Comparison of ENCODE assay signal across 8 cellular contexts in genomic region chrX:20265726-20266681, GRCh38. TPM values are rescaled to one million over a fixed set of nuclear protein-coding genes. Genes with fewer than 3 reads are reported as not detected.
DNase-seq lines count a peak whose midpoint lies in the region; ATAC-seq and TF ChIP-seq lines count a peak whose summit lies in the region.

No MANE protein-coding gene starts in this region.

- no peak for TF ChIP-seq POLR2A in suprapubic skin (IDR thresholded peaks at IDR 0.05)

- peaks cover 0 to 34% (median 16%) of the 10 kb centered on the region in 11 experiments; a peak in 17 of 22 replicates for H3K9me3 ChIP-seq in BLaER1 treated with 17β-estradiol and CSF1 and Interleukin-3, amounts not matched to agents 10 nM and 100 nM (replicated peaks in 1 of 11)
- H3K9me3 ChIP-seq in suprapubic skin: no peaks in the 10 kb centered on the region

- H3K27me3 Mint-ChIP-seq in activated CD4-positive, alpha-beta T cell treated with anti-CD3 and anti-CD28 coated beads for 36 hours: no peaks in the 10 kb centered on the region
- H3K27me3 Mint-ChIP-seq in memory B cell: no peaks in the 10 kb centered on the region

- peak; percentile 41 for DNase-seq in activated CD4-positive, alpha-beta T cell treated with anti-CD3 and anti-CD28 coated beads for 36 hours
- DNase-seq in effector CD4-positive, alpha-beta T cell: peak; percentile 12
- DNase-seq in memory B cell (ENCODE audit: low spot score in 2 of 2) (peak in 1 of 2 donors; percentile 12), suprapubic skin (ENCODE audit: low spot score in 2 of 2) (peak; percentile 70 to 72), KG1 (lab: John Stamatoyannopoulos, UW) (no peak)

- H3K4me2 ChIP-seq in BLaER1 treated with 17β-estradiol and CSF1 and Interleukin-3, amounts not matched to agents 10 nM and 100 nM: peak overlapping the region; percentile 37 to 81 (median 70)

- CTCF ChIA-PET in activated CD4-positive, alpha-beta T cell treated with anti-CD3 and anti-CD28 coated beads for 36 hours (lab: Charles Lee): interaction anchor here (0.6 kb wide), 1 partner anchor 14 kb away, joined by 3 read pairs; no protein-coding TSS in a partner anchor

- intact Hi-C loops in activated CD4-positive, alpha-beta T cell treated with anti-CD3 and anti-CD28 coated beads for 36 hours (cut with DNase I, micrococcal nuclease): loop anchor here (1.0 to 10.0 kb wide), 9 partner anchors 41 to 1679 kb away; partner anchors contain the start of genes CNKSR2 (in 2 of the 2), SMS (in 2 of the 2) and EIF1AX (in 1 of the 2)

- H3K4me1 ChIP-seq in BLaER1 treated with 17β-estradiol and CSF1 and Interleukin-3, amounts not matched to agents 10 nM and 100 nM: peaks cover 16 to 33% (median 22%) of the 10 kb centered on the region in 10 experiments; a peak in 19 of 20 replicates
- H3K4me1 ChIP-seq in suprapubic skin: peaks cover 14% of the 10 kb centered on the region

- peak overlapping the region; percentile 84 to 91 (median 87) for H3K9ac ChIP-seq in BLaER1 treated with 17β-estradiol and CSF1 and Interleukin-3, amounts not matched to agents 10 nM and 100 nM

- H3K9me3 Mint-ChIP-seq in activated CD4-positive, alpha-beta T cell treated with anti-CD3 and anti-CD28 coated beads for 36 hours (ENCODE audit: low read depth): no peaks in the 10 kb centered on the region
- H3K9me3 Mint-ChIP-seq in memory B cell: no peaks in the 10 kb centered on the region

- H3K4me1 Mint-ChIP-seq in activated CD4-positive, alpha-beta T cell treated with anti-CD3 and anti-CD28 coated beads for 36 hours: peaks cover 26% of the 10 kb centered on the region
- H3K4me1 Mint-ChIP-seq in memory B cell: peaks cover 12% of the 10 kb centered on the region

- no peak for TF ChIP-seq EP300 in suprapubic skin (IDR thresholded peaks at IDR 0.05)

- H3K36me3 Mint-ChIP-seq in activated CD4-positive, alpha-beta T cell treated with anti-CD3 and anti-CD28 coated beads for 36 hours (ENCODE audit: low read depth): peaks cover 2% of the 10 kb centered on the region
- H3K36me3 Mint-ChIP-seq in memory B cell: peaks cover 2% of the 10 kb centered on the region

- H3K4me3 ChIP-seq in BLaER1 treated with 17β-estradiol and CSF1 and Interleukin-3, amounts not matched to agents 10 nM and 100 nM: peak overlapping the region; percentile 71 to 83 (median 76)
- peak overlapping the region; percentile 73 for H3K4me3 ChIP-seq in suprapubic skin

- WGBS in suprapubic skin: 48% methylated on average over 39 of the region's 75 CpGs

- ATAC-seq in GM19455 (IDR thresholded peaks at IDR 0.05; ENCODE audit: unreplicated experiment): peak; percentile 25
- peak; percentile 12 for ATAC-seq in HG03571 (IDR thresholded peaks at IDR 0.05; ENCODE audit: unreplicated experiment)
- peak; percentile 13 for ATAC-seq in activated CD4-positive, alpha-beta T cell treated with anti-CD3 and anti-CD28 coated beads for 36 hours
- peak; percentile 12 for ATAC-seq in memory B cell (ENCODE audit: low read depth)

- POLR2A ChIA-PET in activated CD4-positive, alpha-beta T cell treated with anti-CD3 and anti-CD28 coated beads for 36 hours (lab: Charles Lee): no interaction called here

- H3K27ac Mint-ChIP-seq in activated CD4-positive, alpha-beta T cell treated with anti-CD3 and anti-CD28 coated beads for 36 hours: peak overlapping the region; percentile 91
- H3K27ac Mint-ChIP-seq in memory B cell: peak overlapping the region; percentile 96

- no peaks in the 10 kb centered on the region for H3K27me3 ChIP-seq in BLaER1 treated with 17β-estradiol and CSF1 and Interleukin-3, amounts not matched to agents 10 nM and 100 nM
- no peaks in the 10 kb centered on the region for H3K27me3 ChIP-seq in suprapubic skin

- H3K27ac ChIP-seq in BLaER1 treated with 17β-estradiol and CSF1 and Interleukin-3, amounts not matched to agents 10 nM and 100 nM: peak overlapping the region; percentile 75 to 87 (median 83); a peak in 21 of 22 replicates
- peak overlapping the region; percentile 91 for H3K27ac ChIP-seq in suprapubic skin

- no peak for TF ChIP-seq CTCF in suprapubic skin (IDR thresholded peaks at IDR 0.05)

- H3K36me3 ChIP-seq in BLaER1 treated with 17β-estradiol and CSF1 and Interleukin-3, amounts not matched to agents 10 nM and 100 nM: no peaks in the 10 kb centered on the region; a peak in 1 of 22 replicates
- no peaks in the 10 kb centered on the region for H3K36me3 ChIP-seq in suprapubic skin

- H3K4me3 Mint-ChIP-seq in activated CD4-positive, alpha-beta T cell treated with anti-CD3 and anti-CD28 coated beads for 36 hours: peak overlapping the region; percentile 82
- H3K4me3 Mint-ChIP-seq in memory B cell: peak overlapping the region; percentile 97

- peaks cover 0 to 36% (median 15%) of the 10 kb centered on the region in 11 experiments; a peak in 13 of 22 replicates for H4K20me1 ChIP-seq in BLaER1 treated with 17β-estradiol and CSF1 and Interleukin-3, amounts not matched to agents 10 nM and 100 nM

RNA-seq across cellular contexts. Expression of gene RPS6KA3, which starts 0.7 kb away (rescaled TPM):
- 10 to 100 TPM; 40.7 to 41.5 TPM for total RNA-seq in activated CD4-positive, alpha-beta T cell treated with anti-CD3 and anti-CD28 coated beads for 36 hours
- 10 to 100 TPM; 27.2 to 36.0 (median 32.2) TPM for total RNA-seq in suprapubic skin
